19 cellular contexts compared by ENCODE assay signal in genomic region chr3:150749218-150749617, GRCh38. TPM values are rescaled to one million over a fixed set of nuclear protein-coding genes. Genes with fewer than 3 reads are reported as not detected.
A peak's percentile ranks its signal among the peaks of the same experiment; 100 is the strongest.
DNase-seq lines count a peak whose midpoint lies in the region; TF ChIP-seq lines count a peak whose summit lies in the region.
"Had no signal": no experiment of that assay in that cellular context is flagged by ENCODE, and none has a peak within 500 bp of the region (broad histone marks: within the 10 kb centered on the region; RNA-seq: fewer than 3 reads in every experiment).

No MANE protein-coding gene starts in this region.

- WGBS in testis, 2 donors: 69 to 72% methylated on average over 6 of the region's 6 CpGs

- no peaks in the 10 kb centered on the region for H3K9me3 ChIP-seq in testis

- no peak for DNase-seq in activated naive CD4-positive, alpha-beta T cell (lab: John Stamatoyannopoulos, UW)
- DNase-seq in epithelial cell of prostate (ENCODE audit: low read depth, low spot score) (no peak), testis (peak; percentile 4), NOMO-1 treated with DMSO at 0.1 percent for 48 hours (lab: John Stamatoyannopoulos, UW; ENCODE audit: unreplicated experiment) (no peak), RPMI8226 (no peak), SHP77 treated with DMSO at 0.1 percent for 48 hours (lab: John Stamatoyannopoulos, UW) (no peak)
- DNase-seq: AML-193; CD8-positive, alpha-beta T cell; DND-41; GDM1; GOT3; NCI-H146; NCI-H345; NCI-H526 treated with DMSO at 0.1 percent for 48 hours; NK-92 treated with Interleukin-12 subunit alpha and Interleukin-12 subunit beta, amount 100 ng/mL, for 24 hours; PC-9 had no signal

- no peaks in the 10 kb centered on the region for H3K27me3 Mint-ChIP-seq in activated naive CD4-positive, alpha-beta T cell treated with anti-CD3 and anti-CD28 coated beads, Interleukin-2, amount 50 U/mL, for 24 hours

- peaks cover 10% of the 10 kb centered on the region for H3K4me1 ChIP-seq in testis

- H3K36me3 Mint-ChIP-seq in activated naive CD4-positive, alpha-beta T cell treated with anti-CD3 and anti-CD28 coated beads, Interleukin-2, amount 50 U/mL, for 24 hours: peaks cover 31% of the 10 kb centered on the region

- TF ChIP-seq CTCF in VCaP (conservative IDR thresholded peaks at IDR 0.05) (no peak), testis (IDR thresholded peaks at IDR 0.05) (no peak)

- H3K27ac Mint-ChIP-seq in activated naive CD4-positive, alpha-beta T cell treated with anti-CD3 and anti-CD28 coated beads, Interleukin-2, amount 50 U/mL, for 24 hours: peak overlapping the region; percentile 56
- H3K27ac Mint-ChIP-seq: CD8-positive, alpha-beta T cell had no signal

- H3K27me3 ChIP-seq in testis: no peaks in the 10 kb centered on the region

- TF ChIP-seq POLR2A in testis (IDR thresholded peaks at IDR 0.05): no peak

- intact Hi-C loops in testis (cut with DNase I; ENCODE audit: low total_unique reads): no loop called here

- H3K4me3 ChIP-seq in testis: no peak overlapping the region
- H3K4me3 ChIP-seq: K562, PC-9 had no signal

- no peaks in the 10 kb centered on the region for H3K36me3 ChIP-seq in testis (ENCODE audit: low read depth, missing control alignments)

- no peaks in the 10 kb centered on the region for H3K9me3 Mint-ChIP-seq in activated naive CD4-positive, alpha-beta T cell treated with anti-CD3 and anti-CD28 coated beads, Interleukin-2, amount 50 U/mL, for 24 hours
- H3K9me3 Mint-ChIP-seq: CD8-positive, alpha-beta T cell had no signal

- H3K4me3 Mint-ChIP-seq in activated naive CD4-positive, alpha-beta T cell treated with anti-CD3 and anti-CD28 coated beads, Interleukin-2, amount 50 U/mL, for 24 hours: no peak overlapping the region
- H3K4me3 Mint-ChIP-seq: CD8-positive, alpha-beta T cell had no signal

- H3K4me1 Mint-ChIP-seq in activated naive CD4-positive, alpha-beta T cell treated with anti-CD3 and anti-CD28 coated beads, Interleukin-2, amount 50 U/mL, for 24 hours: peaks cover 91% of the 10 kb centered on the region

- peak overlapping the region; percentile 78 for H3K27ac ChIP-seq in VCaP
- peak overlapping the region; percentile 94 for H3K27ac ChIP-seq in epithelial cell of prostate
- peak overlapping the region in 1 of 2 donors; percentile 80 for H3K27ac ChIP-seq in testis
- H3K27ac ChIP-seq: PC-9 had no signal

RNA-seq across cellular contexts. Expression of gene SIAH2, which starts 13.8 kb away (rescaled TPM):
- total RNA-seq in testis: 10 to 100 TPM; 37.5 to 46.1 TPM
- 17.5 TPM for polyA plus RNA-seq in testis (ENCODE audit: insufficient read depth, low read depth, low replicate concordance)

RNA-seq across cellular contexts. Expression of gene ERICH6, which starts 45.5 kb away (rescaled TPM):
- 10 to 100 TPM in 1 of 2 donors, 1 to 10 TPM in 1; 9.7 to 24.0 TPM for total RNA-seq in testis
- polyA plus RNA-seq in testis (ENCODE audit: insufficient read depth, low read depth, low replicate concordance): 52.5 TPM
- total RNA-seq: K562, PC-9 had no signal
- polyA plus RNA-seq: K562 had no signal
